1 cellular context compared by ENCODE assay signal in the genomic region with DNA sequence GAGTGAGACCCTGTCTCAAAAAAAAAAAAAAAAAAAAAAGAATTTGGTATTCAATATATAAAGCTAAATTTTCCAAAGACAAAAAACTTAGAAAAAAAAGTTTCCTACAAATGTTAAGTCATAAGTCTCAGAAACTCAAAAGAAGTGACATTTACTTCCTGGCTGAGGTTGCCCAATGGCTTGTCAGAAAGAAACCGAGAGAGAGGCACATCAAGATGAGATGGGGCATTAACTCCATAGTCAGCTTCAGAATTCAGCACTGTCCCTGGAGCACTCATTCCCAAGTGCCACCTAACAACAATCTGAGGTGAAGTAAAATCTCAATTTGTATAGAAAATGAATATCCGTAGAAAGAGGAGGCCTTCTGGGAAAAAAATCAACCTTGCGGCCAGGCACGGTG.
TF ChIP-seq lines count a peak whose summit lies in the region.

No MANE protein-coding gene starts in this region.

TF ChIP-seq in K562, 482 proteins besides CTCF, POLR2A, EP300 and RAD21:
- TF ChIP-seq CEBPG (CRISPR knock-in tag; IDR thresholded peaks at IDR 0.05): no peak
- TF ChIP-seq CEBPG (tag; conservative IDR thresholded peaks at IDR 0.05 in 1 of 2, IDR thresholded peaks at IDR 0.05 in 1 of 2): peak in 1 of 2 experiments; percentile 39; a peak in 1 of 4 replicates
- no peak for TF ChIP-seq KDM2B (CRISPR knock-in tag; IDR thresholded peaks at IDR 0.05)
- peak; percentile 36; the same call in 1 of the 2 replicates for TF ChIP-seq CEBPB (tag; IDR thresholded peaks at IDR 0.05)
- TF ChIP-seq, protein P1, sequence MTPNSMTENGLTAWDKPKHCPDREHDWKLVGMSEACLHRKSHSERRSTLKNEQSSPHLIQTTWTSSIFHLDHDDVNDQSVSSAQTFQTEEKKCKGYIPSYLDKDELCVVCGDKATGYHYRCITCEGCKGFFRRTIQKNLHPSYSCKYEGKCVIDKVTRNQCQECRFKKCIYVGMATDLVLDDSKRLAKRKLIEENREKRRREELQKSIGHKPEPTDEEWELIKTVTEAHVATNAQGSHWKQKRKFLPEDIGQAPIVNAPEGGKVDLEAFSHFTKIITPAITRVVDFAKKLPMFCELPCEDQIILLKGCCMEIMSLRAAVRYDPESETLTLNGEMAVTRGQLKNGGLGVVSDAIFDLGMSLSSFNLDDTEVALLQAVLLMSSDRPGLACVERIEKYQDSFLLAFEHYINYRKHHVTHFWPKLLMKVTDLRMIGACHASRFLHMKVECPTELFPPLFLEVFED (CRISPR knock-in tag; conservative IDR thresholded peaks at IDR 0.05): no peak
- TF ChIP-seq ADNP (tag; IDR thresholded peaks at IDR 0.05): no peak
- TF ChIP-seq, protein P2, sequence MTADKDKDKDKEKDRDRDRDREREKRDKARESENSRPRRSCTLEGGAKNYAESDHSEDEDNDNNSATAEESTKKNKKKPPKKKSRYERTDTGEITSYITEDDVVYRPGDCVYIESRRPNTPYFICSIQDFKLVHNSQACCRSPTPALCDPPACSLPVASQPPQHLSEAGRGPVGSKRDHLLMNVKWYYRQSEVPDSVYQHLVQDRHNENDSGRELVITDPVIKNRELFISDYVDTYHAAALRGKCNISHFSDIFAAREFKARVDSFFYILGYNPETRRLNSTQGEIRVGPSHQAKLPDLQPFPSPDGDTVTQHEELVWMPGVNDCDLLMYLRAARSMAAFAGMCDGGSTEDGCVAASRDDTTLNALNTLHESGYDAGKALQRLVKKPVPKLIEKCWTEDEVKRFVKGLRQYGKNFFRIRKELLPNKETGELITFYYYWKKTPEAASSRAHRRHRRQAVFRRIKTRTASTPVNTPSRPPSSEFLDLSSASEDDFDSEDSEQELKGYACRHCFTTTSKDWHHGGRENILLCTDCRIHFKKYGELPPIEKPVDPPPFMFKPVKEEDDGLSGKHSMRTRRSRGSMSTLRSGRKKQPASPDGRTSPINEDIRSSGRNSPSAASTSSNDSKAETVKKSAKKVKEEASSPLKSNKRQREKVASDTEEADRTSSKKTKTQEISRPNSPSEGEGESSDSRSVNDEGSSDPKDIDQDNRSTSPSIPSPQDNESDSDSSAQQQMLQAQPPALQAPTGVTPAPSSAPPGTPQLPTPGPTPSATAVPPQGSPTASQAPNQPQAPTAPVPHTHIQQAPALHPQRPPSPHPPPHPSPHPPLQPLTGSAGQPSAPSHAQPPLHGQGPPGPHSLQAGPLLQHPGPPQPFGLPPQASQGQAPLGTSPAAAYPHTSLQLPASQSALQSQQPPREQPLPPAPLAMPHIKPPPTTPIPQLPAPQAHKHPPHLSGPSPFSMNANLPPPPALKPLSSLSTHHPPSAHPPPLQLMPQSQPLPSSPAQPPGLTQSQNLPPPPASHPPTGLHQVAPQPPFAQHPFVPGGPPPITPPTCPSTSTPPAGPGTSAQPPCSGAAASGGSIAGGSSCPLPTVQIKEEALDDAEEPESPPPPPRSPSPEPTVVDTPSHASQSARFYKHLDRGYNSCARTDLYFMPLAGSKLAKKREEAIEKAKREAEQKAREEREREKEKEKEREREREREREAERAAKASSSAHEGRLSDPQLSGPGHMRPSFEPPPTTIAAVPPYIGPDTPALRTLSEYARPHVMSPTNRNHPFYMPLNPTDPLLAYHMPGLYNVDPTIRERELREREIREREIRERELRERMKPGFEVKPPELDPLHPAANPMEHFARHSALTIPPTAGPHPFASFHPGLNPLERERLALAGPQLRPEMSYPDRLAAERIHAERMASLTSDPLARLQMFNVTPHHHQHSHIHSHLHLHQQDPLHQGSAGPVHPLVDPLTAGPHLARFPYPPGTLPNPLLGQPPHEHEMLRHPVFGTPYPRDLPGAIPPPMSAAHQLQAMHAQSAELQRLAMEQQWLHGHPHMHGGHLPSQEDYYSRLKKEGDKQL (CRISPR knock-in tag; IDR thresholded peaks at IDR 0.05; ENCODE audit: borderline replicate concordance): no peak
TF ChIP-seq in K562: peak in this region for 2.
